2 cellular contexts compared by ENCODE assay signal in the genomic region with DNA sequence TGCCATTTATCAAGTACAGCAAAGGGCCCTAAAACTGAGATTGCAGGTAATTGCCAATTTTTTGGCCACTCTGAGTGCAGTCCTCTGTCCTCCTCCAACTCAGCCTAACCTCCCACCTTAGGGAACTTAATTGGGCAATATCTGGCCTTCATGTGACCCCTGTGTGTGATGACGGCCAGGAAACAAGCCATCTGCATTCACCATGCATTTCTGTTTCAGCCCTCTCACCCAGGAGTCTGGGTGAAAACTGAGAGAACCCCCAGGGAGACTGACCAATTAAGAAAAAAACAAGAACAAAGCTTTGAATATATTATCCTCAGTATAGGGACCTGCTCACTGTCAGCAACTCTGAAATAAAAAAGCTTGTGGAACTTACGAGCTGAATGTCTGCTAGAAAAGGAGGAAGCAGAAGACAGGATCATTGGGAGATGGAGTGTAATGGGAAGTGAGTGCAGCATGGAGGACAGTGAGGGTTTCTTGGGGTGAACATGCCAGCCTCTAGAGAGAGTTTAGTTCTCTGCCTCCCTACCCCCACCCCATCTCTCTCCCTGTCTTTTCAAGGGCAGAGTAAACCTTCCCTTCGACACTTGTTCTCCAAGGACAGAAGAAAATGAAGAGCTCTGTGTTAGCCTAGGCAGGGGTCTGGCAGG.
TF ChIP-seq lines count a peak whose summit lies in the region.

No MANE protein-coding gene starts in this region.

TF ChIP-seq in A549, 52 proteins besides CTCF, POLR2A, EP300 and RAD21 (continued from another document):
- TF ChIP-seq, protein P1, sequence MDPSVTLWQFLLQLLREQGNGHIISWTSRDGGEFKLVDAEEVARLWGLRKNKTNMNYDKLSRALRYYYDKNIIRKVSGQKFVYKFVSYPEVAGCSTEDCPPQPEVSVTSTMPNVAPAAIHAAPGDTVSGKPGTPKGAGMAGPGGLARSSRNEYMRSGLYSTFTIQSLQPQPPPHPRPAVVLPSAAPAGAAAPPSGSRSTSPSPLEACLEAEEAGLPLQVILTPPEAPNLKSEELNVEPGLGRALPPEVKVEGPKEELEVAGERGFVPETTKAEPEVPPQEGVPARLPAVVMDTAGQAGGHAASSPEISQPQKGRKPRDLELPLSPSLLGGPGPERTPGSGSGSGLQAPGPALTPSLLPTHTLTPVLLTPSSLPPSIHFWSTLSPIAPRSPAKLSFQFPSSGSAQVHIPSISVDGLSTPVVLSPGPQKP (IDR thresholded peaks at IDR 0.05; ENCODE audit: low read depth, low read length), result no peak
- TF ChIP-seq PHF8 (IDR thresholded peaks at IDR 0.05; ENCODE audit: borderline replicate concordance, low read depth), result no peak

TF ChIP-seq in liver, 16 proteins besides CTCF, POLR2A, EP300 and RAD21 (continued from another document):
- TF ChIP-seq, protein P2, sequence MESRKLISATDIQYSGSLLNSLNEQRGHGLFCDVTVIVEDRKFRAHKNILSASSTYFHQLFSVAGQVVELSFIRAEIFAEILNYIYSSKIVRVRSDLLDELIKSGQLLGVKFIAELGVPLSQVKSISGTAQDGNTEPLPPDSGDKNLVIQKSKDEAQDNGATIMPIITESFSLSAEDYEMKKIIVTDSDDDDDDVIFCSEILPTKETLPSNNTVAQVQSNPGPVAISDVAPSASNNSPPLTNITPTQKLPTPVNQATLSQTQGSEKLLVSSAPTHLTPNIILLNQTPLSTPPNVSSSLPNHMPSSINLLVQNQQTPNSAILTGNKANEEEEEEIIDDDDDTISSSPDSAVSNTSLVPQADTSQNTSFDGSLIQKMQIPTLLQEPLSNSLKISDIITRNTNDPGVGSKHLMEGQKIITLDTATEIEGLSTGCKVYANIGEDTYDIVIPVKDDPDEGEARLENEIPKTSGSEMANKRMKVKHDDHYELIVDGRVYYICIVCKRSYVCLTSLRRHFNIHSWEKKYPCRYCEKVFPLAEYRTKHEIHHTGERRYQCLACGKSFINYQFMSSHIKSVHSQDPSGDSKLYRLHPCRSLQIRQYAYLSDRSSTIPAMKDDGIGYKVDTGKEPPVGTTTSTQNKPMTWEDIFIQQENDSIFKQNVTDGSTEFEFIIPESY (IDR thresholded peaks at IDR 0.05), result no peak
- TF ChIP-seq NR2F2 (IDR thresholded peaks at IDR 0.05), result peak; percentile 74
- no peak for TF ChIP-seq TAF1 (conservative IDR thresholded peaks at IDR 0.05)
- TF ChIP-seq HNF4A (conservative IDR thresholded peaks at IDR 0.05), result peak in 1 of 2 donors; percentile 19
- TF ChIP-seq YY1 (IDR thresholded peaks at IDR 0.05), result peak; percentile 22
- no peak for TF ChIP-seq GABPA (IDR thresholded peaks at IDR 0.05 in 1 of 2, conservative IDR thresholded peaks at IDR 0.05 in 1 of 2)
